In genomic region chr12:117282490-117282889, GRCh38 we compare ENCODE assay signal across 18 cellular contexts.
"Had no signal": no experiment of that assay in that cellular context is flagged by ENCODE, and none has a peak within 500 bp of the region (broad histone marks: within the 10 kb centered on the region; RNA-seq: fewer than 3 reads in every experiment).

No MANE protein-coding gene starts in this region.

- H3K27me3 ChIP-seq: gastrocnemius medialis, pancreas had no signal

- ATAC-seq: esophagus mucosa, gastrocnemius medialis, left colon, pancreas, right cardiac atrium had no signal

- H3K27ac ChIP-seq: dorsolateral prefrontal cortex, gastrocnemius medialis, pancreas, stomach had no signal

- FAIRE-seq: pancreas, small intestine had no signal

- DNase-seq: cortex of kidney; dorsolateral prefrontal cortex; effector CD8-positive, alpha-beta T cell; gastrocnemius medialis; left colon; mesendoderm; naive B cell; occipital lobe; pancreas; right cardiac atrium; small intestine; stimulated activated CD4-positive, alpha-beta T cell treated with anti-CD3 and anti-CD28 coated beads, Interleukin-12 subunit alpha, Interleukin-12 subunit beta, amount 100 ng/mL, for 4 hours; stimulated activated naive CD4-positive, alpha-beta T cell; stomach; substantia nigra had no signal

- H3K4me3 ChIP-seq: dorsolateral prefrontal cortex, gastrocnemius medialis, pancreas, stomach had no signal

- H3K27ac Mint-ChIP-seq: naive B cell, nephron, progenitor cell of endocrine pancreas had no signal

- H3K4me3 Mint-ChIP-seq: nephron had no signal

- H3K36me3 Mint-ChIP-seq: naive B cell had no signal

- H3K9me3 ChIP-seq: gastrocnemius medialis, pancreas, stomach had no signal

- H3K4me1 ChIP-seq: gastrocnemius medialis, pancreas, stomach had no signal

- H3K36me3 ChIP-seq: pancreas, stomach had no signal

- H3K4me1 Mint-ChIP-seq: naive B cell had no signal
